ENCODE assay signal across 18 cellular contexts in the genomic region with DNA sequence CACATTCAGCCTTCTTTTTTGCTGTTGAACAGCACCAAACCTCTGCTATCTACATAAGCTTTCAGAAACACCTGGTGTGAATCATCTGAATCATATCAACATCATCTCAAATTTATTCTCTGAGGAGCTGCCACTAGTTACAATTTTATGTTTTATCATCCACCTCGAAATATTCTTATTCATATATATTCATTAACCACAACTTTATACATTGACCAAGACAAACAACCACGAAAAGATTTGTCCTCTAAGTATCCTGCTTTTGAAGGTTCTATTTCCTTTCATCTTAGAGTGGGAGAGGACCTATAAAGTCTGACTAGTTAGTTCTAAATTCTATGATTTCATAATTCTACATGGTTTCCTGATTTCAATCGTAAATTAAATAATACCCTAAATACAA. TPM values are rescaled to one million over a fixed set of nuclear protein-coding genes. Genes with fewer than 3 reads are reported as not detected.
DNase-seq lines count a peak whose midpoint lies in the region; ATAC-seq and TF ChIP-seq lines count a peak whose summit lies in the region.
"Had no signal": no experiment of that assay in that cellular context is flagged by ENCODE, and none has a peak within 500 bp of the region (broad histone marks: within the 10 kb centered on the region; RNA-seq: fewer than 3 reads in every experiment).

No MANE protein-coding gene starts in this region.

- no peak for ATAC-seq in stimulated activated memory B cell treated with anti-CD40 and anti-IgM and Interleukin-4, amounts not matched to agents 10 μg/mL and 1 μg/mL and 100 μg/mL, for 72 hours
- no peak for ATAC-seq in WTC11

- H3K4me3 ChIP-seq in breast epithelium, result no peak overlapping the region
- H3K4me3 ChIP-seq: HAP-1, PC-9 had no signal

- no peaks in the 10 kb centered on the region for H3K27me3 ChIP-seq in breast epithelium

- no peaks in the 10 kb centered on the region for H3K36me3 ChIP-seq in breast epithelium

- TF ChIP-seq CTCF in MCF 10A (IDR thresholded peaks at IDR 0.05; ENCODE audit: unreplicated experiment) (no peak), breast epithelium (IDR thresholded peaks at IDR 0.05) (no peak), chondrocyte (IDR thresholded peaks at IDR 0.05) (no peak), WTC11 (IDR thresholded peaks at IDR 0.05) (no peak)

- H3K36me3 Mint-ChIP-seq in MCF 10A (ENCODE audit: insufficient read depth, unreplicated experiment), result peaks cover 83% of the 10 kb centered on the region
- H3K36me3 Mint-ChIP-seq in chondrocyte (ENCODE audit: low read depth), result peaks cover 31% of the 10 kb centered on the region
- peaks cover 62% of the 10 kb centered on the region for H3K36me3 Mint-ChIP-seq in stimulated activated memory B cell treated with anti-CD40 and anti-IgM and Interleukin-4, amounts not matched to agents 10 μg/mL and 1 μg/mL and 100 μg/mL, for 72 hours
- H3K36me3 Mint-ChIP-seq in WTC11, result peaks cover 40% of the 10 kb centered on the region

- no peaks in the 10 kb centered on the region for H3K9me3 ChIP-seq in breast epithelium
- H3K9me3 ChIP-seq: Caco-2, HAP-1 had no signal

- TF ChIP-seq POLR2A in breast epithelium (IDR thresholded peaks at IDR 0.05), result no peak

- H3K27me3 Mint-ChIP-seq in MCF 10A (ENCODE audit: insufficient read depth, unreplicated experiment), result no peaks in the 10 kb centered on the region
- H3K27me3 Mint-ChIP-seq in chondrocyte (ENCODE audit: low read depth), result no peaks in the 10 kb centered on the region
- no peaks in the 10 kb centered on the region for H3K27me3 Mint-ChIP-seq in stimulated activated memory B cell treated with anti-CD40 and anti-IgM and Interleukin-4, amounts not matched to agents 10 μg/mL and 1 μg/mL and 100 μg/mL, for 72 hours
- H3K27me3 Mint-ChIP-seq in WTC11 (ENCODE audit: low read depth), result no peaks in the 10 kb centered on the region
- H3K27me3 Mint-ChIP-seq: CD4-positive, alpha-beta T cell had no signal

- CTCF ChIA-PET in MCF 10A (lab: Yijun Ruan, JAX), result interaction anchor here (0.7 to 1.0 kb wide), 2 partner anchors 14 to 433 kb away, joined by 3 to 5 read pairs; no protein-coding TSS in a partner anchor
- CTCF ChIA-PET in WTC11 (lab: Charles Lee), result no interaction called here

- POLR2A ChIA-PET in MCF 10A (lab: Yijun Ruan, JAX) (no interaction called here), WTC11 (lab: Charles Lee) (no interaction called here)

- H3K27ac ChIP-seq in breast epithelium, result no peak overlapping the region
- H3K27ac ChIP-seq: KMS-11, PC-9, RWPE1 had no signal

- no peaks in the 10 kb centered on the region for H3K9me3 Mint-ChIP-seq in MCF 10A (ENCODE audit: unreplicated experiment)
- no peaks in the 10 kb centered on the region for H3K9me3 Mint-ChIP-seq in chondrocyte (ENCODE audit: low read depth)
- H3K9me3 Mint-ChIP-seq in stimulated activated memory B cell treated with anti-CD40 and anti-IgM and Interleukin-4, amounts not matched to agents 10 μg/mL and 1 μg/mL and 100 μg/mL, for 72 hours, result no peaks in the 10 kb centered on the region
- H3K9me3 Mint-ChIP-seq in WTC11, result no peaks in the 10 kb centered on the region
- H3K9me3 Mint-ChIP-seq: CD4-positive, alpha-beta T cell had no signal

- intact Hi-C loops in MCF 10A (cut with micrococcal nuclease) (no loop called here), breast epithelium (cut with DNase I; ENCODE audit: low total_unique reads) (no loop called here)

- no peaks in the 10 kb centered on the region for H3K4me1 Mint-ChIP-seq in MCF 10A (ENCODE audit: insufficient read depth, unreplicated experiment)
- H3K4me1 Mint-ChIP-seq in chondrocyte (ENCODE audit: low read depth), result peaks cover 46% of the 10 kb centered on the region
- H3K4me1 Mint-ChIP-seq in stimulated activated memory B cell treated with anti-CD40 and anti-IgM and Interleukin-4, amounts not matched to agents 10 μg/mL and 1 μg/mL and 100 μg/mL, for 72 hours, result no peaks in the 10 kb centered on the region
- H3K4me1 Mint-ChIP-seq in WTC11, result no peaks in the 10 kb centered on the region

- DNase-seq in MCF 10A (ENCODE audit: unreplicated experiment), result no peak
- DNase-seq in breast epithelium (ENCODE audit: low spot score in 2 of 2), result no peak
- no peak for DNase-seq in chondrocyte (ENCODE audit: low spot score)
- no peak for DNase-seq in activated effector memory CD4-positive, alpha-beta T cell treated with anti-CD3 and anti-CD28 coated beads, Interleukin-2, amount 50 U/mL, for 16 hours
- no peak for DNase-seq in WTC11 (ENCODE audit: low spot score)
- DNase-seq in DMS153 treated with DMSO at 0.1 percent for 48 hours (lab: John Stamatoyannopoulos, UW; ENCODE audit: unreplicated experiment), result no peak
- DNase-seq: Caco-2; CD4-positive, alpha-beta T cell; GF-D8; NCI-H1417 treated with DMSO at 0.1 percent for 48 hours; NCI-H1930; NCI-H226; NCI-H524; PC-9 had no signal

- H3K27ac Mint-ChIP-seq in MCF 10A (ENCODE audit: low read depth, unreplicated experiment), result peak overlapping the region; percentile 35
- H3K27ac Mint-ChIP-seq in chondrocyte (ENCODE audit: unreplicated experiment), result peak overlapping the region; percentile 29
- peak overlapping the region; percentile 46 for H3K27ac Mint-ChIP-seq in stimulated activated memory B cell treated with anti-CD40 and anti-IgM and Interleukin-4, amounts not matched to agents 10 μg/mL and 1 μg/mL and 100 μg/mL, for 72 hours
- no peak overlapping the region for H3K27ac Mint-ChIP-seq in WTC11
- H3K27ac Mint-ChIP-seq: CD4-positive, alpha-beta T cell had no signal

- H3K4me3 Mint-ChIP-seq in MCF 10A (ENCODE audit: unreplicated experiment), result no peak overlapping the region
- H3K4me3 Mint-ChIP-seq in chondrocyte (ENCODE audit: unreplicated experiment), result no peak overlapping the region
- H3K4me3 Mint-ChIP-seq in stimulated activated memory B cell treated with anti-CD40 and anti-IgM and Interleukin-4, amounts not matched to agents 10 μg/mL and 1 μg/mL and 100 μg/mL, for 72 hours, result no peak overlapping the region
- no peak overlapping the region for H3K4me3 Mint-ChIP-seq in WTC11
- H3K4me3 Mint-ChIP-seq: CD4-positive, alpha-beta T cell had no signal

- no peaks in the 10 kb centered on the region for H3K4me1 ChIP-seq in breast epithelium
- H3K4me1 ChIP-seq: Caco-2, HAP-1 had no signal

- no TSS peak for BruUV-seq in MCF 10A (replicated peaks; lab: Mats Ljungman, UMichigan)

TF ChIP-seq in WTC11, 78 proteins besides CTCF, POLR2A, EP300 and RAD21 (continues in another document):
- no peak for TF ChIP-seq SOX15 (CRISPR knock-in tag; IDR thresholded peaks at IDR 0.05)
- no peak for TF ChIP-seq ELF4 (CRISPR knock-in tag; IDR thresholded peaks at IDR 0.05; ENCODE audit: low read depth)
- TF ChIP-seq, protein P1, sequence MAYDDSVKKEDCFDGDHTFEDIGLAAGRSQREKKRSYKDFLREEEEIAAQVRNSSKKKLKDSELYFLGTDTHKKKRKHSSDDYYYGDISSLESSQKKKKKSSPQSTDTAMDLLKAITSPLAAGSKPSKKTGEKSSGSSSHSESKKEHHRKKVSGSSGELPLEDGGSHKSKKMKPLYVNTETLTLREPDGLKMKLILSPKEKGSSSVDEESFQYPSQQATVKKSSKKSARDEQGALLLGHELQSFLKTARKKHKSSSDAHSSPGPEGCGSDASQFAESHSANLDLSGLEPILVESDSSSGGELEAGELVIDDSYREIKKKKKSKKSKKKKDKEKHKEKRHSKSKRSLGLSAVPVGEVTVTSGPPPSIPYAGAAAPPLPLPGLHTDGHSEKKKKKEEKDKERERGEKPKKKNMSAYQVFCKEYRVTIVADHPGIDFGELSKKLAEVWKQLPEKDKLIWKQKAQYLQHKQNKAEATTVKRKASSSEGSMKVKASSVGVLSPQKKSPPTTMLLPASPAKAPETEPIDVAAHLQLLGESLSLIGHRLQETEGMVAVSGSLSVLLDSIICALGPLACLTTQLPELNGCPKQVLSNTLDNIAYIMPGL (CRISPR knock-in tag; IDR thresholded peaks at IDR 0.05), result no peak
- TF ChIP-seq ESRRA (CRISPR knock-in tag; IDR thresholded peaks at IDR 0.05; ENCODE audit: borderline replicate concordance), result no peak
- TF ChIP-seq, protein P2, sequence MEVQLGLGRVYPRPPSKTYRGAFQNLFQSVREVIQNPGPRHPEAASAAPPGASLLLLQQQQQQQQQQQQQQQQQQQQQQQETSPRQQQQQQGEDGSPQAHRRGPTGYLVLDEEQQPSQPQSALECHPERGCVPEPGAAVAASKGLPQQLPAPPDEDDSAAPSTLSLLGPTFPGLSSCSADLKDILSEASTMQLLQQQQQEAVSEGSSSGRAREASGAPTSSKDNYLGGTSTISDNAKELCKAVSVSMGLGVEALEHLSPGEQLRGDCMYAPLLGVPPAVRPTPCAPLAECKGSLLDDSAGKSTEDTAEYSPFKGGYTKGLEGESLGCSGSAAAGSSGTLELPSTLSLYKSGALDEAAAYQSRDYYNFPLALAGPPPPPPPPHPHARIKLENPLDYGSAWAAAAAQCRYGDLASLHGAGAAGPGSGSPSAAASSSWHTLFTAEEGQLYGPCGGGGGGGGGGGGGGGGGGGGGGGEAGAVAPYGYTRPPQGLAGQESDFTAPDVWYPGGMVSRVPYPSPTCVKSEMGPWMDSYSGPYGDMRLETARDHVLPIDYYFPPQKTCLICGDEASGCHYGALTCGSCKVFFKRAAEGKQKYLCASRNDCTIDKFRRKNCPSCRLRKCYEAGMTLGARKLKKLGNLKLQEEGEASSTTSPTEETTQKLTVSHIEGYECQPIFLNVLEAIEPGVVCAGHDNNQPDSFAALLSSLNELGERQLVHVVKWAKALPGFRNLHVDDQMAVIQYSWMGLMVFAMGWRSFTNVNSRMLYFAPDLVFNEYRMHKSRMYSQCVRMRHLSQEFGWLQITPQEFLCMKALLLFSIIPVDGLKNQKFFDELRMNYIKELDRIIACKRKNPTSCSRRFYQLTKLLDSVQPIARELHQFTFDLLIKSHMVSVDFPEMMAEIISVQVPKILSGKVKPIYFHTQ (CRISPR knock-in tag; IDR thresholded peaks at IDR 0.05), result no peak
- no peak for TF ChIP-seq JAZF1 (CRISPR knock-in tag; IDR thresholded peaks at IDR 0.05)

RNA-seq across cellular contexts. Expression of a gene that starts 18.9 kb away (rescaled TPM):
- 82.7 and 105 TPM in 2 replicates for total RNA-seq in MCF 10A (2022)
- 100 to 1,000 TPM; 110 to 151 (median 118) TPM for total RNA-seq in breast epithelium
- total RNA-seq in chondrocyte, result 94.7 to 102 TPM (median 97.9 TPM) in 3 replicates
- total RNA-seq in WTC11 (2021), result 58.7 to 70.2 TPM (median 64.5 TPM) in 3 replicates
